Comparison of ENCODE assay signal across 1 cellular context in the genomic region with DNA sequence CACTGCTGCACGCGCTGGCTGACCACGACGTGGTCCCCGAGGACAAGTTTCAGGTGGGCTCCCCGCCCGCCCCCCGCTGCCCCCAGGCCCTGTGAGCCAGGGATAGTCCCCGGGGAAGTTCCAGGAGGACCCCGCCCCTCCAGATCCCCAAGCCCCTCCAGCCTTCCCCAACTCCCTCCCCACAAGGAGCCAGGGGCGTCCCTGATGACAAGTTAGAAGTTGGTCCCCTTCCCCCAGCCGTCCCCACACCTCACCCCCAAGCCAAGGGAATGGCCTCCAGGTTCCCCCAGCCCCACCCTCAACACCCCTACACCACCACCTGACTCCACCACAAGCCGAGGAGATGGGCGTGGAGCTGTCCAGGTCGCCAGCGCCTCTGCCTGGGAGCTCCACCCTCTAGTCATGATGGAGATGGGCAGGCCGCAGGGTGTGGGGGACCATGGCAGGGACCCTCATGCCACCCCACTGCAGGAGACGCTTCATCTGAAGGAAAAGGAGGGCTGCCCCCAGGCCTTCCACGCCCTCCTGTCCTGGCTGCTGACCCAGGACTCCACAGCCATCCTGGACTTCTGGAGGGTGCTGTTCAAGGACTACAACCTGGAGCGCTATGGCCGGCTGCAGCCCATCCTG.
TF ChIP-seq lines count a peak whose summit lies in the region.

No MANE protein-coding gene starts in this region.

TF ChIP-seq in H1, 55 proteins besides CTCF, POLR2A, EP300 and RAD21:
- TF ChIP-seq RNF2 (IDR thresholded peaks at IDR 0.05; ENCODE audit: borderline replicate concordance, low read depth, low read length, missing control alignments, poor library complexity, severe bottlenecking) (no peak), JUN (IDR thresholded peaks at IDR 0.05; ENCODE audit: low read depth, low read length) (no peak), CHD1 (IDR thresholded peaks at IDR 0.05; ENCODE audit: low read depth, low read length) (no peak), E2F6 (IDR thresholded peaks at IDR 0.05) (no peak), GABPA (IDR thresholded peaks at IDR 0.05; ENCODE audit: borderline replicate concordance, insufficient read depth, low read length) (no peak), NRF1 (IDR thresholded peaks at IDR 0.05; ENCODE audit: low read depth, low read length) (no peak)
